Comparison of ENCODE assay signal across 2 cellular contexts in genomic region chr2:107072150-107072940, GRCh38.
TF ChIP-seq lines count a peak whose summit lies in the region.

No MANE protein-coding gene starts in this region.

TF ChIP-seq in SK-N-SH, 30 proteins besides CTCF, POLR2A, EP300 and RAD21 (continued from another document):
- no peak for TF ChIP-seq ZBTB33 (IDR thresholded peaks at IDR 0.05; ENCODE audit: borderline replicate concordance, low read depth)
- TF ChIP-seq TAF1 (IDR thresholded peaks at IDR 0.05; ENCODE audit: borderline replicate concordance, low read depth, low read length): no peak
- no peak for TF ChIP-seq JUND (IDR thresholded peaks at IDR 0.05)
- TF ChIP-seq MEF2A (IDR thresholded peaks at IDR 0.05; ENCODE audit: borderline replicate concordance, low read depth): no peak
- TF ChIP-seq YY1 (IDR thresholded peaks at IDR 0.05; ENCODE audit: low read depth): no peak
- TF ChIP-seq PBX3 (IDR thresholded peaks at IDR 0.05): no peak

TF ChIP-seq in SK-N-SH treated with all-trans-retinoic acid at 6 μM for 48 hours, 23 proteins besides CTCF, POLR2A, EP300 and RAD21 (continued from another document):
- TF ChIP-seq TOX (CRISPR knock-in tag; IDR thresholded peaks at IDR 0.05; ENCODE audit: borderline replicate concordance) (no peak), PPARA (CRISPR knock-in tag; IDR thresholded peaks at IDR 0.05; ENCODE audit: borderline replicate concordance) (no peak), SNAI2 (CRISPR knock-in tag; IDR thresholded peaks at IDR 0.05) (no peak), TCF4 (CRISPR knock-in tag; IDR thresholded peaks at IDR 0.05; ENCODE audit: borderline replicate concordance) (no peak), BACH2 (CRISPR knock-in tag; IDR thresholded peaks at IDR 0.05; ENCODE audit: borderline replicate concordance) (no peak), ZNF565 (CRISPR knock-in tag; conservative IDR thresholded peaks at IDR 0.05; ENCODE audit: low read depth) (no peak), PATZ1 (CRISPR knock-in tag; IDR thresholded peaks at IDR 0.05; ENCODE audit: borderline replicate concordance) (no peak), POU6F1 (CRISPR knock-in tag; IDR thresholded peaks at IDR 0.05; ENCODE audit: borderline replicate concordance, low read depth) (no peak), ZNF8 (CRISPR knock-in tag; IDR thresholded peaks at IDR 0.05) (no peak), RARB (CRISPR knock-in tag; IDR thresholded peaks at IDR 0.05) (no peak), CREB5 (CRISPR knock-in tag; IDR thresholded peaks at IDR 0.05; ENCODE audit: low read depth) (no peak), GLIS3 (CRISPR knock-in tag; IDR thresholded peaks at IDR 0.05) (no peak), OSR1 (CRISPR knock-in tag; IDR thresholded peaks at IDR 0.05) (no peak), ARNTL (CRISPR knock-in tag; IDR thresholded peaks at IDR 0.05; ENCODE audit: borderline replicate concordance, low read depth) (no peak)
